ENCODE assay signal across 13 cellular contexts in genomic region chr1:184298321-184299052, GRCh38.
DNase-seq lines count a peak whose midpoint lies in the region; ATAC-seq and TF ChIP-seq lines count a peak whose summit lies in the region.
"Had no signal": no experiment of that assay in that cellular context is flagged by ENCODE, and none has a peak within 500 bp of the region (broad histone marks: within the 10 kb centered on the region; RNA-seq: fewer than 3 reads in every experiment).

No MANE protein-coding gene starts in this region.

- peak; percentile 11 for ATAC-seq in IMR-90 (ENCODE audit: low read depth)
- ATAC-seq in HG02870 (IDR thresholded peaks at IDR 0.05; ENCODE audit: unreplicated experiment) = no peak
- ATAC-seq in omental fat pad (ENCODE audit: low FRiP score) = no peak

- no peak overlapping the region for H2AFZ ChIP-seq in IMR-90 (replicated peaks; ENCODE audit: low read length, poor library complexity)

- 33% methylated on average over 1 of the region's 3 CpGs; no CpG with 5 or more reads in 1 of the 2 experiments for WGBS in IMR-90 (ENCODE audit: extremely low coverage in 2 of 2, insufficient read length in 1 of 2), 2 experiments
- no CpG with 5 or more reads among the region's 3 CpGs for WGBS in mesendoderm (ENCODE audit: extremely low coverage, insufficient coverage, low lambda C conversion rate)

- intact Hi-C loops in A673 (cut with micrococcal nuclease; ENCODE audit: unreplicated experiment) (no loop called here), IMR-90 (cut with micrococcal nuclease) (loop anchor here (5.0 kb wide), 1 partner anchor 89 kb away; the partner anchor contains the start of gene C1orf21)

- peaks cover 14% of the 10 kb centered on the region for H3K9me1 ChIP-seq in IMR-90 (ENCODE audit: insufficient read depth, low read length)

- H2BK5ac ChIP-seq in IMR-90 (ENCODE audit: low read depth, low read length, poor library complexity, severe bottlenecking) (peak overlapping the region; percentile 74), mesendoderm (ENCODE audit: low read length) (no peak overlapping the region)

- H3K79me1 ChIP-seq in IMR-90 (ENCODE audit: low read depth in 1 of 2, low read length in 2 of 2) (no peaks in the 10 kb centered on the region), mesendoderm (ENCODE audit: low read length) (no peaks in the 10 kb centered on the region)

- CTCF ChIA-PET in A673 (lab: Charles Lee) = no interaction called here
- CTCF ChIA-PET in IMR-90 (lab: Yijun Ruan, JAX) = interaction anchor here (0.8 kb wide), 1 partner anchor 219 kb away, joined by 3 read pairs; no protein-coding TSS in a partner anchor

- H3K4me1 ChIP-seq in A673 (ENCODE audit: insufficient read depth, low read length, poor library complexity, severe bottlenecking) (peaks cover 47% of the 10 kb centered on the region), IMR-90 (ENCODE audit: control insufficient read depth, insufficient read depth, low read length) (peaks cover 27% of the 10 kb centered on the region), mesendoderm (ENCODE audit: control insufficient read depth, low read depth, low read length) (no peaks in the 10 kb centered on the region)
- H3K4me1 ChIP-seq: uterus had no signal

- DNase-seq in A673 (ENCODE audit: low spot score) (no peak), IMR-90 (no peak), cerebellum (ENCODE audit: low spot score) (peak; percentile 71), mesendoderm (peak; percentile 13), GOT3 (lab: John Stamatoyannopoulos, UW) (no peak), omental fat pad (ENCODE audit: low spot score) (no peak), NOMO-1 (lab: John Stamatoyannopoulos, UW; ENCODE audit: unreplicated experiment in 2 of 2) (no peak)
- DNase-seq: DMS79; NCI-H187; stimulated activated CD8-positive, alpha-beta memory T cell treated with anti-CD3 and anti-CD28 coated beads, Interleukin-4, amount 100 ng/mL, for 48 hours; uterus had no signal

- peak overlapping the region; percentile 13; the same call in 1 of the 2 replicates for H4K5ac ChIP-seq in IMR-90 (ENCODE audit: low read depth, low read length)
- no peak overlapping the region for H4K5ac ChIP-seq in mesendoderm (ENCODE audit: low read length)

- no peaks in the 10 kb centered on the region for H3K79me2 ChIP-seq in mesendoderm (ENCODE audit: control insufficient read depth, insufficient read depth, low read length)

- H3K23ac ChIP-seq in IMR-90 (ENCODE audit: low read depth, low read length) = no peak overlapping the region
- H3K23ac ChIP-seq in mesendoderm (ENCODE audit: low read length) = no peak overlapping the region

- peak overlapping the region; percentile 20 for H3K27ac ChIP-seq in A673 (ENCODE audit: low read depth, low read length, poor library complexity, severe bottlenecking)
- H3K27ac ChIP-seq in IMR-90 (ENCODE audit: insufficient read depth, low read length) = peak overlapping the region; percentile 13
- H3K27ac ChIP-seq in mesendoderm (ENCODE audit: low read depth, low read length) = no peak overlapping the region

- in situ Hi-C loops in IMR-90 (cut with MboI; ENCODE audit: low sequenced_read_pairs) = no loop called here

- H3K4ac ChIP-seq in IMR-90 (ENCODE audit: low read depth, low read length) = peak overlapping the region; percentile 13
- H3K4ac ChIP-seq in mesendoderm (ENCODE audit: low read depth, low read length) = no peak overlapping the region

- no peak for TF ChIP-seq RAD21 in IMR-90 (IDR thresholded peaks at IDR 0.05; ENCODE audit: low read length)

- peaks cover 5% of the 10 kb centered on the region; the same call in 1 of the 2 replicates for H4K20me1 ChIP-seq in IMR-90 (ENCODE audit: insufficient read depth, low read length)

- no peak overlapping the region for H2AK9ac ChIP-seq in IMR-90 (replicated peaks; ENCODE audit: low read depth, low read length, poor library complexity)

- H3K4me2 ChIP-seq in IMR-90 (ENCODE audit: low read depth, low read length) = no peak overlapping the region; the same call in 1 of the 2 replicates
- H3K4me2 ChIP-seq in mesendoderm (ENCODE audit: low read length) = no peak overlapping the region

- H2BK120ac ChIP-seq in IMR-90 (ENCODE audit: low read depth, low read length) (peak overlapping the region; percentile 58), mesendoderm (ENCODE audit: low read depth, low read length) (no peak overlapping the region)

- H2BK20ac ChIP-seq in IMR-90 (ENCODE audit: low read depth, low read length) = peak overlapping the region; percentile 29

- peak overlapping the region; percentile 48 for H4K91ac ChIP-seq in IMR-90 (ENCODE audit: insufficient read depth, low read depth, low read length)

- no peak for TF ChIP-seq CTCF in A673 (conservative IDR thresholded peaks at IDR 0.05; ENCODE audit: low read depth, low read length)
- no peak for TF ChIP-seq CTCF in IMR-90 (conservative IDR thresholded peaks at IDR 0.05; ENCODE audit: low read depth, low read length)
- TF ChIP-seq CTCF in omental fat pad (IDR thresholded peaks at IDR 0.05) = no peak

- H3K9me3 ChIP-seq in A673 (ENCODE audit: low read depth, low read length, poor library complexity, severe bottlenecking) (no peaks in the 10 kb centered on the region), IMR-90 (ENCODE audit: control insufficient read depth, insufficient read depth, low read length) (no peaks in the 10 kb centered on the region)
- H3K9me3 ChIP-seq: uterus had no signal

- no peak overlapping the region for H3K9ac ChIP-seq in IMR-90 (ENCODE audit: low read depth, low read length)
- H3K9ac ChIP-seq in mesendoderm (ENCODE audit: low read length) = no peak overlapping the region

- H3K18ac ChIP-seq in IMR-90 (ENCODE audit: low read depth, low read length) = peak overlapping the region; percentile 14; the same call in 1 of the 2 replicates
- H3K18ac ChIP-seq in mesendoderm (ENCODE audit: low read length) = peak overlapping the region; percentile 13

- peak overlapping the region; percentile 18 for H3K14ac ChIP-seq in IMR-90 (replicated peaks; ENCODE audit: low read depth, low read length)

- H3K56ac ChIP-seq in IMR-90 (ENCODE audit: extremely low read depth, insufficient read depth, low read length) (no peak overlapping the region), mesendoderm (ENCODE audit: low read length) (no peak overlapping the region)

- POLR2A ChIA-PET in A673 (lab: Charles Lee; ENCODE audit: low non-redundant PET) (no interaction called here), IMR-90 (lab: Charles Lee; ENCODE audit: unreplicated experiment) (no interaction called here)

- dilution Hi-C loops in IMR-90 (cut with HindIII; ENCODE audit: low sequenced_read_pairs, unreplicated experiment) = no loop called here

- H4K8ac ChIP-seq in IMR-90 (ENCODE audit: low read depth in 2 of 2, low read length in 2 of 2) (peak overlapping the region; percentile 18 to 49; a peak in 3 of 4 replicates), mesendoderm (ENCODE audit: low read depth, low read length) (no peak overlapping the region)

- BruUV-seq in A673 (replicated peaks; lab: Mats Ljungman, UMichigan) = no TSS peak
- BruUV-seq in IMR-90 (replicated peaks; lab: Mats Ljungman, UMichigan) = no TSS peak

- H2BK15ac ChIP-seq in IMR-90 (ENCODE audit: low read depth, low read length) (peak overlapping the region; percentile 17; the same call in 2 of the 3 replicates), mesendoderm (replicated peaks; ENCODE audit: low read depth) (no peak overlapping the region)

- no peaks in the 10 kb centered on the region for H3K27me3 ChIP-seq in A673 (replicated peaks; ENCODE audit: insufficient read depth, low read depth, low read length, poor library complexity)
- H3K27me3 ChIP-seq in IMR-90 (ENCODE audit: control insufficient read depth, insufficient read depth, low read length) = no peaks in the 10 kb centered on the region
- H3K27me3 ChIP-seq in mesendoderm (ENCODE audit: insufficient read depth, low read length, poor library complexity) = no peaks in the 10 kb centered on the region
- H3K27me3 ChIP-seq: cardiac muscle cell, uterus had no signal

- H2AK5ac ChIP-seq in IMR-90 (ENCODE audit: low read depth, low read length) (peak overlapping the region; percentile 51), mesendoderm (ENCODE audit: low read length) (no peak overlapping the region)

- H3K36me3 ChIP-seq in A673 (ENCODE audit: insufficient read depth, low read length, poor library complexity, severe bottlenecking) (no peaks in the 10 kb centered on the region), IMR-90 (ENCODE audit: control insufficient read depth, insufficient read depth, low read length) (no peaks in the 10 kb centered on the region), mesendoderm (ENCODE audit: control insufficient read depth, insufficient read depth, low read length) (no peaks in the 10 kb centered on the region)
- H3K36me3 ChIP-seq: cardiac muscle cell, uterus had no signal

- TF ChIP-seq POLR2A in IMR-90 (IDR thresholded peaks at IDR 0.05; ENCODE audit: low read depth, low read length) = no peak

- H3K4me3 ChIP-seq in A673 (ENCODE audit: low read depth, low read length, poor library complexity, severe bottlenecking) (no peak overlapping the region), IMR-90 (ENCODE audit: insufficient read depth, low read depth, low read length) (no peak overlapping the region), mesendoderm (ENCODE audit: low read length) (no peak overlapping the region)
- H3K4me3 ChIP-seq: cardiac muscle cell, uterus had no signal

TF ChIP-seq in IMR-90, 13 proteins besides CTCF, POLR2A, EP300 and RAD21:
- TF ChIP-seq CEBPB (IDR thresholded peaks at IDR 0.05; ENCODE audit: low read depth, low read length) = no peak
- TF ChIP-seq CHD1 (IDR thresholded peaks at IDR 0.05; ENCODE audit: low read depth, low read length) = no peak

Comparison
In these comparisons a context has a peak if more than half of its experiments do, and no peak if none do; other contexts are left out.
1. DNase-seq: peak in cerebellum (single experiment) and mesendoderm (single experiment); none in A673 (single experiment), IMR-90 (single experiment), GOT3 (single experiment), omental fat pad (single experiment) and NOMO-1 (0 of 2).